Comparison of ENCODE assay signal across 8 cellular contexts in the genomic region with DNA sequence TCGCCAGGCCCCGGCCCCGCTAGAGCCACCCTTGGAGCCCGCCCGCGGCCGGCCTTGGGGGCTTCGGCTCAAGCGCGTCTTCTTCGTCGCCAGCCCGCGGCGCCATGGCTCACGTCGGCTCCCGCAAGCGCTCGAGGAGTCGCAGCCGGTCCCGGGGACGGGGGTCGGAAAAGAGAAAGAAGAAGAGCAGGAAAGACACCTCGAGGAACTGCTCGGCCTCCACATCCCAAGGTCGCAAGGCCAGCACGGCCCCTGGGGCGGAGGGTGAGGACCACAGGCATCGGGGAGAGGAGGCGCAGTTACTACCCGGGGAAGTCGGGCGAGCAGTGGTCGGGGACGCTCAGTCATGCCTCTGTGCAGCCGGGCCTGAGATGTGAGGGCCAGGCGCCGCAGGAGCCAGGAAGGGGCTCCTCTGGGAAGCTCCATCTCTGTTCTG. TPM values are rescaled to one million over a fixed set of nuclear protein-coding genes. Genes with fewer than 3 reads are reported as not detected.
DNase-seq lines count a peak whose midpoint lies in the region; ATAC-seq and TF ChIP-seq lines count a peak whose summit lies in the region.

No MANE protein-coding gene starts in this region.

- under 1% methylated on average over 40 of the region's 40 CpGs for WGBS in right cardiac atrium

- ATAC-seq in HG03108 (IDR thresholded peaks at IDR 0.05; ENCODE audit: unreplicated experiment), result peak; percentile 7
- ATAC-seq in right cardiac atrium, result no peak

- intact Hi-C loops in right cardiac atrium (cut with DNase I), result loop anchor here in 3 of 4 donors (5.0 to 10.0 kb wide), 3 partner anchors 166 to 261 kb away; a partner anchor contains a TSS

- peaks cover 33% of the 10 kb centered on the region for H3K36me3 Mint-ChIP-seq in activated CD4-positive, alpha-beta memory T cell treated with anti-CD3 and anti-CD28 coated beads, Interleukin-2, amount 10 ng/mL, durations not matched to agents 7 days and 5 days (ENCODE audit: low read depth)

- peak overlapping the region; percentile 74 for H3K27ac Mint-ChIP-seq in activated CD4-positive, alpha-beta memory T cell treated with anti-CD3 and anti-CD28 coated beads, Interleukin-2, amount 10 ng/mL, durations not matched to agents 7 days and 5 days

- peak overlapping the region; percentile 43 for H3K27ac ChIP-seq in right cardiac atrium (ENCODE audit: low read length)
- H3K27ac ChIP-seq in skin epidermis, result peak overlapping the region; percentile 78 to 98 (median 92)

- peak; percentile 62 for DNase-seq in NCI-H748 (lab: John Stamatoyannopoulos, UW; ENCODE audit: unreplicated experiment)
- no peak for DNase-seq in NCI-H748 treated with DMSO at 0.1 percent for 48 hours (lab: John Stamatoyannopoulos, UW)
- no peak for DNase-seq in activated CD4-positive, alpha-beta memory T cell treated with anti-CD3 and anti-CD28 coated beads, Interleukin-2, amount 10 ng/mL, durations not matched to agents 7 days and 5 days
- DNase-seq in right cardiac atrium, result peak in 2 of 3 donors; percentile 12 to 50
- no peak for DNase-seq in GM10248 (ENCODE audit: extremely low spot score)
- no peak for DNase-seq in Kasumi-1 (lab: John Stamatoyannopoulos, UW)

- H3K4me1 ChIP-seq in right cardiac atrium (ENCODE audit: control insufficient read depth, insufficient read depth, low read length), result peaks cover 6% of the 10 kb centered on the region

- TF ChIP-seq CTCF in GM10248 (IDR thresholded peaks at IDR 0.05; ENCODE audit: control extremely low read depth, extremely low read depth, low read depth, missing control alignments), result no peak

- peak overlapping the region; percentile 86 for H3K4me3 Mint-ChIP-seq in activated CD4-positive, alpha-beta memory T cell treated with anti-CD3 and anti-CD28 coated beads, Interleukin-2, amount 10 ng/mL, durations not matched to agents 7 days and 5 days

- no peaks in the 10 kb centered on the region for H3K9me3 ChIP-seq in right cardiac atrium (ENCODE audit: control insufficient read depth, low read length)

- CTCF ChIA-PET in activated CD4-positive, alpha-beta memory T cell treated with anti-CD3 and anti-CD28 coated beads, Interleukin-2, amount 10 ng/mL, durations not matched to agents 7 days and 5 days (lab: Charles Lee), result interaction anchor here (0.6 to 1.8 kb wide), 3 partner anchors 9 to 592 kb away, joined by 3 to 5 read pairs (median 3); no protein-coding TSS in a partner anchor
- CTCF ChIA-PET in GM10248 (lab: Yijun Ruan, JAX), result interaction anchor here (0.9 to 1.4 kb wide), 4 partner anchors 9 to 257 kb away, joined by 3 to 4 read pairs (median 3); a partner anchor contains a TSS

- peaks cover 71% of the 10 kb centered on the region for H3K4me1 Mint-ChIP-seq in activated CD4-positive, alpha-beta memory T cell treated with anti-CD3 and anti-CD28 coated beads, Interleukin-2, amount 10 ng/mL, durations not matched to agents 7 days and 5 days

- POLR2A ChIA-PET in activated CD4-positive, alpha-beta memory T cell treated with anti-CD3 and anti-CD28 coated beads, Interleukin-2, amount 10 ng/mL, durations not matched to agents 7 days and 5 days (lab: Charles Lee), result interaction anchor here (1.1 to 5.8 kb wide), 4 partner anchors 9 to 252 kb away, joined by 3 to 39 read pairs (median 4); a partner anchor contains a TSS
- POLR2A ChIA-PET in GM10248 (lab: Yijun Ruan, JAX), result interaction anchor here (1.2 kb wide), 1 partner anchor 9 kb away, joined by 3 read pairs; no protein-coding TSS in a partner anchor

- H3K4me3 ChIP-seq in right cardiac atrium (ENCODE audit: low read length), result peak overlapping the region; percentile 75
- peak overlapping the region; percentile 82 to 98 (median 89) for H3K4me3 ChIP-seq in skin epidermis

- H3K27me3 ChIP-seq in right cardiac atrium (ENCODE audit: control insufficient read depth, insufficient read depth), result no peaks in the 10 kb centered on the region

- H3K9me3 Mint-ChIP-seq in activated CD4-positive, alpha-beta memory T cell treated with anti-CD3 and anti-CD28 coated beads, Interleukin-2, amount 10 ng/mL, durations not matched to agents 7 days and 5 days, result no peaks in the 10 kb centered on the region

- H3K27me3 Mint-ChIP-seq in activated CD4-positive, alpha-beta memory T cell treated with anti-CD3 and anti-CD28 coated beads, Interleukin-2, amount 10 ng/mL, durations not matched to agents 7 days and 5 days, result no peaks in the 10 kb centered on the region

RNA-seq across cellular contexts. Expression of a gene that starts 0.6 kb away (rescaled TPM):
- total RNA-seq in activated CD4-positive, alpha-beta memory T cell treated with anti-CD3 and anti-CD28 coated beads, Interleukin-2, amount 10 ng/mL, durations not matched to agents 7 days and 5 days, result 100 to 1,000 TPM; 166 to 175 TPM
- total RNA-seq in right cardiac atrium, result 100 to 1,000 TPM; 158 to 185 (median 168) TPM
- 299 TPM for polyA plus RNA-seq in right cardiac atrium

RNA-seq across cellular contexts. Expression of a gene that starts 6.0 kb away (rescaled TPM):
- 10 to 100 TPM; 24.7 to 25.4 TPM for total RNA-seq in activated CD4-positive, alpha-beta memory T cell treated with anti-CD3 and anti-CD28 coated beads, Interleukin-2, amount 10 ng/mL, durations not matched to agents 7 days and 5 days
- 10 to 100 TPM in 3 of 4 donors, 1 to 10 TPM in 1; 9.6 to 17.8 (median 14.7) TPM for total RNA-seq in right cardiac atrium
- 14.6 TPM for polyA plus RNA-seq in right cardiac atrium

RNA-seq across cellular contexts. Expression of a gene that starts 14.8 kb away (rescaled TPM):
- total RNA-seq in activated CD4-positive, alpha-beta memory T cell treated with anti-CD3 and anti-CD28 coated beads, Interleukin-2, amount 10 ng/mL, durations not matched to agents 7 days and 5 days, result 1 to 10 TPM; 3.2 to 3.3 TPM
- 1 to 10 TPM; 6.0 to 7.0 (median 6.7) TPM for total RNA-seq in right cardiac atrium
- polyA plus RNA-seq in right cardiac atrium, result 5.2 TPM

Comparison
In these comparisons a context has a peak if more than half of its experiments do, and no peak if none do; other contexts are left out.
1. DNase-seq: peak in NCI-H748 (single experiment) and right cardiac atrium (2 of 3); none in NCI-H748 treated with DMSO at 0.1 percent for 48 hours (single experiment), activated CD4-positive, alpha-beta memory T cell treated with anti-CD3 and anti-CD28 coated beads, Interleukin-2, amount 10 ng/mL, durations not matched to agents 7 days and 5 days (single experiment), GM10248 (single experiment) and Kasumi-1 (0 of 2).